ENCODE assay signal across 14 cellular contexts in the genomic region with DNA sequence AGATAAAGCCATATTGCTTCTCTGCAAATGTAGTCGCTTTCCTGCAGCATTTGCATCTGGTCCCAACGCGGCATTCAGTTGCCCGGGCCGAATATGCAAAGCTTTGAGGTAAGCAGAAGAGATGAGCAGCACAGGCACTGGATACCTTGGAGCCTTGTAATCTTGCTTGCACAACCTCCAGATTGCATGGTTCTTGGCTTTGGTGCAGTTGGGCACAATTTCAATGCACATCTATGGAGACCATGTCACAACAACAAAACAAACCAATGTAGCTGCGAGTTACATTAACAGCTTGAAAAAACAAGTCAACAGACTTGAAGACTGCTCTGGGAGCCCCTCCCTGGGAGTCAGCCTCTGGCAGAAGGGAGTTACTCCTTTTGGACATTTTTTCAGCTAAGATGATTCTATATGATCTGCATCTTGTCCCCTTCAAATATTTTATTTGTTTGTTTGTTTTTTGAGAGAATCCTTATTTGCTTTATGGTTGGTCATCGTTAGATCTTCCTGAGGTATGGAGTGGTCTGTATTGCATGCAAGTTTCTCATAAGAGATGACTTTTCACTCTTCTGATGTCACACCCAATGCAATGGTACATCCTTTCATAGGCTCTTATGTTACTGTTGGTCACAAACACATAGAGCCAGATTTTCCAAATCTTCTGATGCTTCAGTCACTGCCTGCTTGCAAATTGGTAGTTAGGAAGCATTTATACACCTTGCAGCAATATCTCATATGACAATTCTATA.
A peak's percentile ranks its signal among the peaks of the same experiment; 100 is the strongest.
DNase-seq lines count a peak whose midpoint lies in the region; ATAC-seq and TF ChIP-seq lines count a peak whose summit lies in the region.
"Had no signal": no experiment of that assay in that cellular context is flagged by ENCODE, and none has a peak within 500 bp of the region (broad histone marks: within the 10 kb centered on the region; RNA-seq: fewer than 3 reads in every experiment).

No MANE protein-coding gene starts in this region.

- H4K5ac ChIP-seq in IMR-90 (ENCODE audit: low read depth, low read length): no peak overlapping the region

- no peak overlapping the region for H2AK9ac ChIP-seq in IMR-90 (replicated peaks; ENCODE audit: low read depth, low read length, poor library complexity)

- H4K20me1 ChIP-seq in IMR-90 (ENCODE audit: insufficient read depth, low read length): no peaks in the 10 kb centered on the region
- H4K20me1 ChIP-seq in osteoblast (ENCODE audit: insufficient read depth, low read length): no peaks in the 10 kb centered on the region

- peaks cover 5% of the 10 kb centered on the region for H3K4me1 ChIP-seq in IMR-90 (ENCODE audit: control insufficient read depth, insufficient read depth, low read length)
- H3K4me1 ChIP-seq in tibial artery: peaks cover 0 to 54% (median 17%) of the 10 kb centered on the region in 4 donors
- peaks cover 10% of the 10 kb centered on the region for H3K4me1 ChIP-seq in osteoblast (ENCODE audit: insufficient read depth, low read length)

- no peaks in the 10 kb centered on the region for H3K79me1 ChIP-seq in IMR-90 (ENCODE audit: low read depth in 1 of 2, low read length in 2 of 2)

- TF ChIP-seq CTCF in IMR-90 (conservative IDR thresholded peaks at IDR 0.05; ENCODE audit: low read depth, low read length) (no peak), choroid plexus epithelial cell (conservative IDR thresholded peaks at IDR 0.05; ENCODE audit: low read depth, low read length) (no peak), tibial artery (IDR thresholded peaks at IDR 0.05) (no peak), osteoblast (IDR thresholded peaks at IDR 0.05; ENCODE audit: extremely low read depth, low read depth, low read length) (no peak)

- no peak overlapping the region for H2AK5ac ChIP-seq in IMR-90 (ENCODE audit: low read depth, low read length)

- 0 out of 2 replicates have a peak, but pooled peaks cover 3% of the 10 kb centered on the region for H3K9me1 ChIP-seq in IMR-90 (ENCODE audit: insufficient read depth, low read length)

- no peak overlapping the region for H3K56ac ChIP-seq in IMR-90 (ENCODE audit: extremely low read depth, insufficient read depth, low read length)

- ATAC-seq in IMR-90 (ENCODE audit: low read depth) (no peak), GM21367 (IDR thresholded peaks at IDR 0.05; ENCODE audit: unreplicated experiment) (no peak)
- ATAC-seq: foreskin keratinocyte had no signal

- dilution Hi-C loops in IMR-90 (cut with HindIII; ENCODE audit: low sequenced_read_pairs, unreplicated experiment): no loop called here

- 47% methylated on average over 3 of the region's 7 CpGs; no CpG with 5 or more reads in 1 of the 2 experiments for WGBS in IMR-90 (ENCODE audit: extremely low coverage in 2 of 2, insufficient read length in 1 of 2), 2 experiments

- no peak overlapping the region for H3K9ac ChIP-seq in IMR-90 (ENCODE audit: low read depth, low read length)

- no peak overlapping the region for H2BK120ac ChIP-seq in IMR-90 (ENCODE audit: low read depth, low read length)

- no peak overlapping the region for H3K18ac ChIP-seq in IMR-90 (ENCODE audit: low read depth, low read length)

- in situ Hi-C loops in IMR-90 (cut with MboI; ENCODE audit: low sequenced_read_pairs): no loop called here

- no peaks in the 10 kb centered on the region for H3K36me3 ChIP-seq in IMR-90 (ENCODE audit: control insufficient read depth, insufficient read depth, low read length)
- H3K36me3 ChIP-seq in tibial artery: no peaks in the 10 kb centered on the region
- no peaks in the 10 kb centered on the region for H3K36me3 ChIP-seq in osteoblast (ENCODE audit: insufficient read depth, low read length)

- H3K27me3 ChIP-seq in IMR-90 (ENCODE audit: control insufficient read depth, insufficient read depth, low read length) (no peaks in the 10 kb centered on the region; the same call in 1 of the 2 replicates), tibial artery (no peaks in the 10 kb centered on the region), osteoblast (ENCODE audit: insufficient read depth, low read length) (no peaks in the 10 kb centered on the region)
- H3K27me3 ChIP-seq: foreskin keratinocyte had no signal

- no peak for TF ChIP-seq POLR2A in IMR-90 (IDR thresholded peaks at IDR 0.05; ENCODE audit: low read depth, low read length)

- no peak overlapping the region for H4K91ac ChIP-seq in IMR-90 (ENCODE audit: insufficient read depth, low read depth, low read length)

- H3K14ac ChIP-seq in IMR-90 (replicated peaks; ENCODE audit: low read depth, low read length): no peak overlapping the region

- H3K27ac ChIP-seq in IMR-90 (ENCODE audit: insufficient read depth, low read length) (no peak overlapping the region), tibial artery (peak overlapping the region in 1 of 2 donors; percentile 35), osteoblast (ENCODE audit: low read depth, low read length) (no peak overlapping the region)

- POLR2A ChIA-PET in IMR-90 (lab: Charles Lee; ENCODE audit: unreplicated experiment): no interaction called here

- CTCF ChIA-PET in IMR-90 (lab: Yijun Ruan, JAX): no interaction called here

- H3K9me3 ChIP-seq in IMR-90 (ENCODE audit: control insufficient read depth, insufficient read depth, low read length): no peaks in the 10 kb centered on the region
- H3K9me3 ChIP-seq in tibial artery: no peaks in the 10 kb centered on the region
- H3K9me3 ChIP-seq in osteoblast (ENCODE audit: low read depth, low read length): no peaks in the 10 kb centered on the region

- no peak overlapping the region for H2AFZ ChIP-seq in IMR-90 (replicated peaks; ENCODE audit: low read length, poor library complexity)
- no peak overlapping the region for H2AFZ ChIP-seq in osteoblast (ENCODE audit: low read length)

- no peak overlapping the region for H4K8ac ChIP-seq in IMR-90 (ENCODE audit: low read depth in 2 of 2, low read length in 2 of 2)

- peak; percentile 19 for DNase-seq in IMR-90
- peak; percentile 75 for DNase-seq in choroid plexus epithelial cell (ENCODE audit: low read depth)
- DNase-seq in iris pigment epithelial cell (ENCODE audit: low read depth): peak; percentile 74
- DNase-seq in tibial artery: peak; percentile 65 to 67
- DNase-seq in osteoblast (ENCODE audit: insufficient read length, low spot score, missing footprints): no peak
- DNase-seq in SK-N-DZ (ENCODE audit: low spot score): no peak
- DNase-seq: activated CD4-positive, alpha-beta T cell treated with anti-CD3 and anti-CD28 coated beads, Interleukin-2, amount 10 ng/mL, durations not matched to agents 7 days and 5 days; activated T-cell treated with anti-CD3 and anti-CD28 coated beads, Interleukin-2, amount 50 U/mL, for 48 hours; anterior cingulate cortex; NCI-H2081; stimulated activated CD4-positive, alpha-beta T cell treated with anti-CD3 and anti-CD28 coated beads, Interleukin-1b, Interleukin-23, amount 100 ng/mL, for 48 hours; T-helper 9 cell had no signal

- no TSS peak for BruUV-seq in IMR-90 (replicated peaks; lab: Mats Ljungman, UMichigan)

- H3K4me3 ChIP-seq in IMR-90 (ENCODE audit: insufficient read depth, low read depth, low read length) (no peak overlapping the region), choroid plexus epithelial cell (ENCODE audit: low read depth, low read length) (no peak overlapping the region), tibial artery (no peak overlapping the region), osteoblast (ENCODE audit: insufficient read depth, low read length) (no peak overlapping the region)

- no peak overlapping the region for H3K23ac ChIP-seq in IMR-90 (ENCODE audit: low read depth, low read length)

- H3K79me2 ChIP-seq in osteoblast (ENCODE audit: insufficient read depth, low read length): no peaks in the 10 kb centered on the region

- no peak overlapping the region for H2BK5ac ChIP-seq in IMR-90 (ENCODE audit: low read depth, low read length, poor library complexity, severe bottlenecking)

- no peak overlapping the region for H2BK15ac ChIP-seq in IMR-90 (ENCODE audit: low read depth, low read length)

- intact Hi-C loops in IMR-90 (cut with micrococcal nuclease) (no loop called here), tibial artery (cut with DNase I; ENCODE audit: low total_unique reads) (no loop called here)

- TF ChIP-seq RAD21 in IMR-90 (IDR thresholded peaks at IDR 0.05; ENCODE audit: low read length): no peak

- no peak overlapping the region for H2BK20ac ChIP-seq in IMR-90 (ENCODE audit: low read depth, low read length)

- H3K4ac ChIP-seq in IMR-90 (ENCODE audit: low read depth, low read length): no peak overlapping the region

- H3K4me2 ChIP-seq in IMR-90 (ENCODE audit: low read depth, low read length): no peak overlapping the region
- no peak overlapping the region for H3K4me2 ChIP-seq in osteoblast (ENCODE audit: insufficient read depth, low read length)

TF ChIP-seq in IMR-90, 13 proteins besides CTCF, POLR2A, EP300 and RAD21:
- TF ChIP-seq USF2 (IDR thresholded peaks at IDR 0.05; ENCODE audit: low read depth, low read length) (no peak), RCOR1 (IDR thresholded peaks at IDR 0.05; ENCODE audit: insufficient replicate concordance, low read length) (no peak), FOS (IDR thresholded peaks at IDR 0.05; ENCODE audit: low read depth, low read length) (no peak), CEBPB (IDR thresholded peaks at IDR 0.05; ENCODE audit: low read depth, low read length) (0 out of 2 replicates have a peak, but pooled peaks have one; percentile 22), CHD1 (IDR thresholded peaks at IDR 0.05; ENCODE audit: low read depth, low read length) (no peak), MAZ (IDR thresholded peaks at IDR 0.05; ENCODE audit: borderline replicate concordance, low read depth, low read length) (no peak)
- TF ChIP-seq, protein P1, sequence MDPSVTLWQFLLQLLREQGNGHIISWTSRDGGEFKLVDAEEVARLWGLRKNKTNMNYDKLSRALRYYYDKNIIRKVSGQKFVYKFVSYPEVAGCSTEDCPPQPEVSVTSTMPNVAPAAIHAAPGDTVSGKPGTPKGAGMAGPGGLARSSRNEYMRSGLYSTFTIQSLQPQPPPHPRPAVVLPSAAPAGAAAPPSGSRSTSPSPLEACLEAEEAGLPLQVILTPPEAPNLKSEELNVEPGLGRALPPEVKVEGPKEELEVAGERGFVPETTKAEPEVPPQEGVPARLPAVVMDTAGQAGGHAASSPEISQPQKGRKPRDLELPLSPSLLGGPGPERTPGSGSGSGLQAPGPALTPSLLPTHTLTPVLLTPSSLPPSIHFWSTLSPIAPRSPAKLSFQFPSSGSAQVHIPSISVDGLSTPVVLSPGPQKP (IDR thresholded peaks at IDR 0.05; ENCODE audit: borderline replicate concordance, low read depth, low read length): no peak

Comparison
In these comparisons a context has a peak if more than half of its experiments do, and no peak if none do; other contexts are left out.
1. DNase-seq: peak in IMR-90 (single experiment), choroid plexus epithelial cell (single experiment), iris pigment epithelial cell (single experiment) and tibial artery (2 of 2); none in osteoblast (single experiment) and SK-N-DZ (single experiment).